In genomic region chr17:39404542-39405378, GRCh38 we compare ENCODE assay signal across 11 cellular contexts. TPM values are rescaled to one million over a fixed set of nuclear protein-coding genes. Genes with fewer than 3 reads are reported as not detected.
DNase-seq lines count a peak whose midpoint lies in the region; ATAC-seq, FAIRE-seq and TF ChIP-seq lines count a peak whose summit lies in the region.
"Had no signal": no experiment of that assay in that cellular context is flagged by ENCODE, and none has a peak within 500 bp of the region (broad histone marks: within the 10 kb centered on the region; RNA-seq: fewer than 3 reads in every experiment).

No MANE protein-coding gene starts in this region.

- H3K4me1 Mint-ChIP-seq in activated B cell treated with CpG ODN at 0.5 μM for 24 hours: peaks cover 17% of the 10 kb centered on the region

- H3K4me2 ChIP-seq in A549: peak overlapping the region; percentile 64

- intact Hi-C loops in activated B cell treated with CpG ODN at 0.5 μM for 24 hours (cut with micrococcal nuclease): loop anchor here (5.0 kb wide), 3 partner anchors 97 to 537 kb away; no protein-coding TSS in a partner anchor
- intact Hi-C loops in colonic mucosa (cut with DNase I): no loop called here

- no peaks in the 10 kb centered on the region for H3K27me3 ChIP-seq in colonic mucosa

- no peak overlapping the region for H3K9ac ChIP-seq in colonic mucosa (ENCODE audit: low read depth in 2 of 2, low read length in 2 of 2)

- TF ChIP-seq POLR2A in A549 (IDR thresholded peaks at IDR 0.05; ENCODE audit: low read length): no peak

- peak overlapping the region; percentile 16 for H3K27ac Mint-ChIP-seq in activated B cell treated with CpG ODN at 0.5 μM for 24 hours

- no peak for FAIRE-seq in A549 (lab: Jason Lieb, UNC)

- H3K4me3 Mint-ChIP-seq in activated B cell treated with CpG ODN at 0.5 μM for 24 hours: no peak overlapping the region

- no peak overlapping the region for H3K4me3 ChIP-seq in A549
- no peak overlapping the region for H3K4me3 ChIP-seq in colonic mucosa
- H3K4me3 ChIP-seq: HAP-1 had no signal

- H3K4me1 ChIP-seq in A549 (peaks cover 55% of the 10 kb centered on the region), colonic mucosa (peaks cover 5% of the 10 kb centered on the region)

- H3K9me3 Mint-ChIP-seq in activated B cell treated with CpG ODN at 0.5 μM for 24 hours: no peaks in the 10 kb centered on the region

- CTCF ChIA-PET in A549 (lab: Yijun Ruan, JAX) (interaction anchor here (0.6 to 2.0 kb wide), 4 partner anchors 18 to 829 kb away, joined by 3 to 6 read pairs (median 5); no protein-coding TSS in a partner anchor), activated B cell treated with CpG ODN at 0.5 μM for 24 hours (lab: Charles Lee) (no interaction called here)

- no peak for TF ChIP-seq CTCF in A549 (IDR thresholded peaks at IDR 0.05)
- TF ChIP-seq CTCF in activated B cell treated with CpG ODN at 0.5 μM for 24 hours (IDR thresholded peaks at IDR 0.05): no peak
- no peak for TF ChIP-seq CTCF in colonic mucosa (IDR thresholded peaks at IDR 0.05)

- H3K27ac ChIP-seq in A549 (peak overlapping the region; percentile 58 to 81; a peak in 5 of 6 replicates), colonic mucosa (no peak overlapping the region)

- peak; percentile 67 to 80 for DNase-seq in A549 (ENCODE audit: low read depth in 1 of 2, low spot score in 1 of 2)
- DNase-seq in HCEC 1CT: peak; percentile 93
- no peak for DNase-seq in activated B cell treated with CpG ODN at 0.5 μM for 24 hours
- peak; percentile 52 for DNase-seq in fibroblast of the conjunctiva (ENCODE audit: low read depth)
- DNase-seq in colonic mucosa: no peak
- DNase-seq: GDM1, NCI-H1092 treated with DMSO at 0.1 percent for 48 hours had no signal

- H3K36me3 ChIP-seq in colonic mucosa: peaks cover 5% of the 10 kb centered on the region

- peak; percentile 4 to 26; a peak in 1 of 6 replicates for ATAC-seq in A549
- ATAC-seq in activated B cell treated with CpG ODN at 0.5 μM for 24 hours (ENCODE audit: low read depth): no peak
- ATAC-seq in HG03571 (IDR thresholded peaks at IDR 0.05; ENCODE audit: unreplicated experiment): no peak
- ATAC-seq in HG03159 (IDR thresholded peaks at IDR 0.05; ENCODE audit: unreplicated experiment): no peak
- ATAC-seq in GM19023 (IDR thresholded peaks at IDR 0.05; ENCODE audit: unreplicated experiment): no peak

- no peaks in the 10 kb centered on the region for H3K27me3 Mint-ChIP-seq in activated B cell treated with CpG ODN at 0.5 μM for 24 hours

- POLR2A ChIA-PET in A549 (lab: Yijun Ruan, JAX) (interaction anchor here (0.6 kb wide), 1 partner anchor 16 kb away, joined by 7 read pairs; no protein-coding TSS in a partner anchor), activated B cell treated with CpG ODN at 0.5 μM for 24 hours (lab: Charles Lee) (interaction anchor here (0.5 to 0.7 kb wide), 5 partner anchors 10 to 97 kb away, joined by 3 to 5 read pairs (median 3); no protein-coding TSS in a partner anchor)

- peaks cover 41% of the 10 kb centered on the region for H3K36me3 Mint-ChIP-seq in activated B cell treated with CpG ODN at 0.5 μM for 24 hours (ENCODE audit: low read depth)

- TF ChIP-seq EP300 in A549 (IDR thresholded peaks at IDR 0.05): 0 out of 5 replicates have a peak, but pooled peaks of 1 of the 2 experiments have one; percentile 22

- WGBS in A549 (ENCODE audit: missing lambda C conversion rate): 22% methylated on average over 6 of the region's 6 CpGs

- no peak for TF ChIP-seq RAD21 in A549 (conservative IDR thresholded peaks at IDR 0.05 in 1 of 2, IDR thresholded peaks at IDR 0.05 in 1 of 2)

- no peaks in the 10 kb centered on the region for H3K9me3 ChIP-seq in A549
- H3K9me3 ChIP-seq in colonic mucosa: no peaks in the 10 kb centered on the region
- H3K9me3 ChIP-seq: HAP-1 had no signal

TF ChIP-seq in A549, 52 proteins besides CTCF, POLR2A, EP300 and RAD21:
- TF ChIP-seq RFX5 (IDR thresholded peaks at IDR 0.05) (no peak), MAX (IDR thresholded peaks at IDR 0.05) (no peak), CEBPB (IDR thresholded peaks at IDR 0.05) (peak; percentile 76 to 84; a peak in 3 of 4 replicates), MAZ (IDR thresholded peaks at IDR 0.05; ENCODE audit: borderline replicate concordance, low read depth, low read length) (no peak), CBX8 (IDR thresholded peaks at IDR 0.05) (no peak), HES2 (IDR thresholded peaks at IDR 0.05) (0 out of 2 replicates have a peak, but pooled peaks have one; percentile 8), KDM5A (IDR thresholded peaks at IDR 0.05) (no peak), HOXA7 (CRISPR knock-in tag; IDR thresholded peaks at IDR 0.05) (0 out of 2 replicates have a peak, but pooled peaks have one; percentile 11), ESRRA (IDR thresholded peaks at IDR 0.05; ENCODE audit: borderline replicate concordance, low read length) (no peak), NR3C1 (IDR thresholded peaks at IDR 0.05) (no peak), POLR2AphosphoS2 (conservative IDR thresholded peaks at IDR 0.05; ENCODE audit: low read length) (no peak), RARB (CRISPR knock-in tag; IDR thresholded peaks at IDR 0.05) (no peak), JUN (IDR thresholded peaks at IDR 0.05) (peak in 1 of 2 experiments; percentile 45; a peak in 1 of 5 replicates), JUNB (IDR thresholded peaks at IDR 0.05) (peak; percentile 80), FOXS1 (CRISPR knock-in tag; IDR thresholded peaks at IDR 0.05) (no peak), ATOH8 (CRISPR knock-in tag; IDR thresholded peaks at IDR 0.05; ENCODE audit: low read depth) (no peak), CHD4 (IDR thresholded peaks at IDR 0.05; ENCODE audit: borderline replicate concordance) (no peak), HEYL (CRISPR knock-in tag; IDR thresholded peaks at IDR 0.05) (no peak), BHLHE40 (IDR thresholded peaks at IDR 0.05; ENCODE audit: low read depth, low read length) (no peak), EHMT2 (IDR thresholded peaks at IDR 0.05; ENCODE audit: low read depth) (no peak), FOSL2 (IDR thresholded peaks at IDR 0.05) (peak; percentile 93), FOSL2 (CRISPR knock-in tag; IDR thresholded peaks at IDR 0.05) (peak; percentile 97)
TF ChIP-seq in A549: peak in this region for 6.

RNA-seq across cellular contexts. Expression of gene FBXL20, which starts 3.3 kb away (rescaled TPM):
- 6.7 and 12.2 TPM in 2 replicates for polyA plus RNA-seq in A549 (2011; rRNA removed)
- polyA plus RNA-seq in A549 (2012; cell fraction: cytosol; rRNA removed): 1.7 and 2.4 TPM in 2 replicates
- 2.6 and 5.8 TPM in 2 replicates for polyA plus RNA-seq in A549 (2012; cell fraction: nucleus; rRNA removed)
- 4.3 to 5.7 TPM (median 5.6 TPM) in 3 replicates for polyA plus RNA-seq in A549 (2017; fragmentation: RNase III; extraction: RNeasy Plus Mini Kit Qiagen cat#74134 plus additional on column Dnase treatment)
- 16.5 and 21.7 TPM in 2 replicates for polyA minus RNA-seq in A549 (2011; rRNA and poly(A)+ RNA removed)
- 14.1 and 14.4 TPM in 2 replicates for total RNA-seq in activated B cell treated with CpG ODN at 0.5 μM for 24 hours
- total RNA-seq in colonic mucosa: 10 to 100 TPM; 12.5 to 22.2 TPM

RNA-seq across cellular contexts. Expression of gene MED1, which starts 46.3 kb away (rescaled TPM):
- polyA plus RNA-seq in A549 (2011; rRNA removed): 74.9 and 76.2 TPM in 2 replicates
- 12.7 and 16.2 TPM in 2 replicates for polyA plus RNA-seq in A549 (2012; cell fraction: cytosol; rRNA removed)
- 9.9 and 10.6 TPM in 2 replicates for polyA plus RNA-seq in A549 (2012; cell fraction: nucleus; rRNA removed)
- polyA plus RNA-seq in A549 (2017; fragmentation: RNase III; extraction: RNeasy Plus Mini Kit Qiagen cat#74134 plus additional on column Dnase treatment): 33.8 to 37.0 TPM (median 34.7 TPM) in 3 replicates
- polyA minus RNA-seq in A549 (2011; rRNA and poly(A)+ RNA removed): 59.6 and 63.1 TPM in 2 replicates
- 59.2 and 64.3 TPM in 2 replicates for total RNA-seq in activated B cell treated with CpG ODN at 0.5 μM for 24 hours
- total RNA-seq in colonic mucosa: 10 to 100 TPM; 29.1 to 31.2 TPM

RNA-seq across cellular contexts. Expression of gene CDK12, which starts 56.5 kb away (rescaled TPM):
- polyA plus RNA-seq in A549 (2011; rRNA removed): 42.1 and 47.3 TPM in 2 replicates
- polyA plus RNA-seq in A549 (2012; cell fraction: cytosol; rRNA removed): 13.7 and 17.8 TPM in 2 replicates
- polyA plus RNA-seq in A549 (2012; cell fraction: nucleus; rRNA removed): 22.0 and 28.6 TPM in 2 replicates
- polyA plus RNA-seq in A549 (2017; fragmentation: RNase III; extraction: RNeasy Plus Mini Kit Qiagen cat#74134 plus additional on column Dnase treatment): 36.7 to 40.0 TPM (median 37.8 TPM) in 3 replicates
- 87.2 and 94.7 TPM in 2 replicates for polyA minus RNA-seq in A549 (2011; rRNA and poly(A)+ RNA removed)
- 100 and 118 TPM in 2 replicates for total RNA-seq in activated B cell treated with CpG ODN at 0.5 μM for 24 hours
- total RNA-seq in colonic mucosa: 10 to 100 TPM; 40.1 to 55.3 TPM

Comparison
In these comparisons a context has a peak if more than half of its experiments do, and no peak if none do; other contexts are left out.
1. ATAC-seq: peak in A549 (2 of 2); none in activated B cell treated with CpG ODN at 0.5 μM for 24 hours (single experiment), HG03571 (single experiment), HG03159 (single experiment) and GM19023 (single experiment).
2. DNase-seq: peak in A549 (2 of 2), HCEC 1CT (single experiment) and fibroblast of the conjunctiva (single experiment); none in activated B cell treated with CpG ODN at 0.5 μM for 24 hours (single experiment) and colonic mucosa (single experiment).